17 cellular contexts compared by ENCODE assay signal in genomic region chr19:41707502-41707812, GRCh38. TPM values are rescaled to one million over a fixed set of nuclear protein-coding genes. Genes with fewer than 3 reads are reported as not detected.
A peak's percentile ranks its signal among the peaks of the same experiment; 100 is the strongest.
DNase-seq lines count a peak whose midpoint lies in the region; ATAC-seq and TF ChIP-seq lines count a peak whose summit lies in the region.
"Had no signal": no experiment of that assay in that cellular context is flagged by ENCODE, and none has a peak within 500 bp of the region (broad histone marks: within the 10 kb centered on the region; RNA-seq: fewer than 3 reads in every experiment).

No MANE protein-coding gene starts in this region.

- peaks cover 18% of the 10 kb centered on the region for H3K4me1 ChIP-seq in A673 (ENCODE audit: insufficient read depth, low read length, poor library complexity, severe bottlenecking)
- peaks cover 7% of the 10 kb centered on the region for H3K4me1 ChIP-seq in colonic mucosa
- H3K4me1 ChIP-seq: ascending aorta had no signal

- H3K27me3 ChIP-seq in A673 (replicated peaks; ENCODE audit: insufficient read depth, low read depth, low read length, poor library complexity), result no peaks in the 10 kb centered on the region
- no peaks in the 10 kb centered on the region for H3K27me3 ChIP-seq in colonic mucosa
- H3K27me3 ChIP-seq: ascending aorta, hepatocyte had no signal

- H3K9ac ChIP-seq in colonic mucosa (ENCODE audit: low read depth in 2 of 2, low read length in 2 of 2), result peak overlapping the region; percentile 64 to 94

- TF ChIP-seq CTCF in A673 (conservative IDR thresholded peaks at IDR 0.05; ENCODE audit: low read depth, low read length) (no peak), colonic mucosa (IDR thresholded peaks at IDR 0.05) (peak; percentile 22)

- peak overlapping the region; percentile 53 for H3K27ac ChIP-seq in A673 (ENCODE audit: low read depth, low read length, poor library complexity, severe bottlenecking)
- H3K27ac ChIP-seq in colonic mucosa, result peak overlapping the region; percentile 75
- H3K27ac ChIP-seq: ascending aorta, hepatocyte, SK-N-MC, skin epidermis had no signal

- intact Hi-C loops in A673 (cut with micrococcal nuclease; ENCODE audit: unreplicated experiment) (loop anchor here (1.0 kb wide), 1 partner anchor 39 kb away; no protein-coding TSS in a partner anchor), colonic mucosa (cut with DNase I) (loop anchor here (2.0 kb wide), 1 partner anchor 39 kb away; no protein-coding TSS in a partner anchor)

- ATAC-seq in HG02981 (IDR thresholded peaks at IDR 0.05; ENCODE audit: unreplicated experiment), result no peak
- ATAC-seq in GM21619 (IDR thresholded peaks at IDR 0.05; ENCODE audit: unreplicated experiment), result no peak

- DNase-seq in A673 (ENCODE audit: low spot score) (no peak), DMS153 (lab: John Stamatoyannopoulos, UW) (peak; percentile 77), NCI-H69 (lab: John Stamatoyannopoulos, UW) (peak; percentile 72), colonic mucosa (peak; percentile 61), NCI-H446 treated with DMSO at 0.1 percent for 48 hours (lab: John Stamatoyannopoulos, UW) (no peak), HPDE6-E6E7 (ENCODE audit: extremely low spot score) (no peak)
- DNase-seq: mesenchymal stem cell had no signal

- BruUV-seq in A673 (replicated peaks; lab: Mats Ljungman, UMichigan), result no TSS peak

- no peaks in the 10 kb centered on the region for H3K36me3 ChIP-seq in A673 (ENCODE audit: insufficient read depth, low read length, poor library complexity, severe bottlenecking)
- H3K36me3 ChIP-seq in colonic mucosa, result no peaks in the 10 kb centered on the region
- H3K36me3 ChIP-seq: ascending aorta had no signal

- POLR2A ChIA-PET in A673 (lab: Charles Lee; ENCODE audit: low non-redundant PET), result no interaction called here

- no peak overlapping the region for H3K4me3 ChIP-seq in A673 (ENCODE audit: low read depth, low read length, poor library complexity, severe bottlenecking)
- no peak overlapping the region for H3K4me3 ChIP-seq in colonic mucosa
- H3K4me3 ChIP-seq: ascending aorta, hepatocyte, SK-N-MC had no signal

- CTCF ChIA-PET in A673 (lab: Charles Lee), result interaction anchor here (0.6 to 1.1 kb wide), 5 partner anchors 9 to 125 kb away, joined by 3 to 21 read pairs (median 4); no protein-coding TSS in a partner anchor

- H3K9me3 ChIP-seq in A673 (ENCODE audit: low read depth, low read length, poor library complexity, severe bottlenecking) (no peaks in the 10 kb centered on the region), colonic mucosa (no peaks in the 10 kb centered on the region)
- H3K9me3 ChIP-seq: ascending aorta had no signal

RNA-seq across cellular contexts. Expression of gene CEACAM5, which starts 1.0 kb away (rescaled TPM):
- 0.54 and 0.90 TPM in 2 replicates for total RNA-seq in A673 (2021)
- total RNA-seq in colonic mucosa, result 1,000 to 10,000 TPM; 2,196 to 2,217 TPM
- total RNA-seq: ascending aorta, HT1080, LHCN-M2, posterior vena cava had no signal

RNA-seq across cellular contexts. Expression of gene CEACAM7, which starts 19.4 kb away (rescaled TPM):
- total RNA-seq in A673 (2021), result 0.43 and 0.44 TPM in 2 replicates
- 100 to 1,000 TPM; 329 to 919 TPM for total RNA-seq in colonic mucosa
- total RNA-seq: ascending aorta, HFFc6, HT1080, LHCN-M2, posterior vena cava had no signal

RNA-seq across cellular contexts. Expression of gene CEACAM6, which starts 47.9 kb away (rescaled TPM):
- total RNA-seq in A673 (2021), result 2.1 and 2.4 TPM in 2 replicates
- total RNA-seq in colonic mucosa, result 100 to 1,000 TPM; 260 to 655 TPM
- total RNA-seq: ascending aorta, HFFc6, HT1080, LHCN-M2 had no signal

Comparison
In these comparisons a context has a peak if more than half of its experiments do, and no peak if none do; other contexts are left out.
1. DNase-seq: peak in DMS153 (single experiment), NCI-H69 (single experiment) and colonic mucosa (single experiment); none in A673 (single experiment), NCI-H446 treated with DMSO at 0.1 percent for 48 hours (single experiment) and HPDE6-E6E7 (single experiment).
2. RNA of gene CEACAM5, which starts 1.0 kb away (total RNA-seq): 2,196 to 2,217 TPM in colonic mucosa; 0.54 to 0.90 TPM in A673; every median in the first group is over 1,000 times any median in the second.
3. RNA of gene CEACAM7, which starts 19.4 kb away (total RNA-seq): 329 to 919 TPM in colonic mucosa; 0.43 to 0.44 TPM in A673; every median in the first group is over 100 times any median in the second.
4. RNA of gene CEACAM6, which starts 47.9 kb away (total RNA-seq): 260 to 655 TPM in colonic mucosa; 2.1 to 2.4 TPM in A673; every median in the first group is over 10 times any median in the second.